Comparison of ENCODE assay signal across 18 cellular contexts in genomic region chr6:32109765-32110160, GRCh38. TPM values are rescaled to one million over a fixed set of nuclear protein-coding genes. Genes with fewer than 3 reads are reported as not detected.
DNase-seq lines count a peak whose midpoint lies in the region; ATAC-seq and TF ChIP-seq lines count a peak whose summit lies in the region.
"Had no signal": no experiment of that assay in that cellular context is flagged by ENCODE, and none has a peak within 500 bp of the region (broad histone marks: within the 10 kb centered on the region; RNA-seq: fewer than 3 reads in every experiment).

No MANE protein-coding gene starts in this region.

- TF ChIP-seq CTCF in Peyer's patch (IDR thresholded peaks at IDR 0.05) (no peak), coronary artery (IDR thresholded peaks at IDR 0.05) (no peak), tibial artery (IDR thresholded peaks at IDR 0.05) (no peak)

- DNase-seq in Peyer's patch (no peak), coronary artery (ENCODE audit: low spot score) (no peak), tibial artery (no peak)
- peak in 1 of 10 donors; percentile 60 for DNase-seq in naive thymus-derived CD8-positive, alpha-beta T cell
- no peak for DNase-seq in activated T-cell treated with anti-CD3 and anti-CD28 coated beads, Interleukin-2, amount 50 U/mL, for 48 hours
- no peak for DNase-seq in activated T-cell treated with anti-CD3 and anti-CD28 coated beads, Interleukin-2, amount 50 U/mL, for 1 hour
- DNase-seq: activated CD8-positive, alpha-beta T cell treated with anti-CD3 and anti-CD28 coated beads, Interleukin-2, amount 10 ng/mL, durations not matched to agents 7 days and 5 days; activated naive CD8-positive, alpha-beta T cell treated with anti-CD3 and anti-CD28 coated beads, Interleukin-2, amount 10 ng/mL, durations not matched to agents 7 days and 5 days; BE2C; IMR-90; left colon; NCI-H2029; NCI-H510A; SIG-M5; T-helper 17 cell had no signal

- H3K27me3 ChIP-seq in Peyer's patch (no peaks in the 10 kb centered on the region), tibial artery (no peaks in the 10 kb centered on the region)

- peak overlapping the region in 1 of 10 donors; percentile 14 for H3K4me3 Mint-ChIP-seq in naive thymus-derived CD8-positive, alpha-beta T cell
- H3K4me3 Mint-ChIP-seq: activated CD8-positive, alpha-beta T cell treated with anti-CD3 and anti-CD28 coated beads, Interleukin-2, amount 10 ng/mL, durations not matched to agents 7 days and 5 days; activated naive CD8-positive, alpha-beta T cell treated with anti-CD3 and anti-CD28 coated beads, Interleukin-2, amount 10 ng/mL, durations not matched to agents 7 days and 5 days; T-helper 17 cell; WTC11 had no signal

- peaks cover 24 to 41% (median 34%) of the 10 kb centered on the region in 4 donors for H3K4me1 Mint-ChIP-seq in naive thymus-derived CD8-positive, alpha-beta T cell

- TF ChIP-seq POLR2A in Peyer's patch (IDR thresholded peaks at IDR 0.05): no peak

- H3K9me3 Mint-ChIP-seq in naive thymus-derived CD8-positive, alpha-beta T cell: no peaks in the 10 kb centered on the region
- H3K9me3 Mint-ChIP-seq: activated naive CD8-positive, alpha-beta T cell treated with anti-CD3 and anti-CD28 coated beads, Interleukin-2, amount 10 ng/mL, durations not matched to agents 7 days and 5 days; WTC11 had no signal

- H3K4me1 ChIP-seq in Peyer's patch (peaks cover 0 to 39% (median 2%) of the 10 kb centered on the region in 4 donors), tibial artery (peaks cover 0 to 88% (median 62%) of the 10 kb centered on the region in 4 donors)
- H3K4me1 ChIP-seq: BE2C had no signal

- H3K9me3 ChIP-seq in Peyer's patch (no peaks in the 10 kb centered on the region), tibial artery (no peaks in the 10 kb centered on the region)
- H3K9me3 ChIP-seq: BE2C had no signal

- H3K4me3 ChIP-seq in Peyer's patch: peak overlapping the region in 1 of 4 donors; percentile 46
- peak overlapping the region; percentile 76 for H3K4me3 ChIP-seq in coronary artery
- no peak overlapping the region for H3K4me3 ChIP-seq in tibial artery

- H3K27ac Mint-ChIP-seq in naive thymus-derived CD8-positive, alpha-beta T cell: peak overlapping the region in 9 of 10 donors; percentile 22 to 92 (median 56)
- H3K27ac Mint-ChIP-seq: activated CD8-positive, alpha-beta T cell treated with anti-CD3 and anti-CD28 coated beads, Interleukin-2, amount 10 ng/mL, durations not matched to agents 7 days and 5 days; activated naive CD8-positive, alpha-beta T cell treated with anti-CD3 and anti-CD28 coated beads, Interleukin-2, amount 10 ng/mL, durations not matched to agents 7 days and 5 days; T-helper 17 cell; WTC11 had no signal

- H3K27me3 Mint-ChIP-seq in naive thymus-derived CD8-positive, alpha-beta T cell: peaks cover 0 to 11% (median 4%) of the 10 kb centered on the region in 5 donors

- peaks cover 0 to 2% (median 1%) of the 10 kb centered on the region in 3 donors for H3K36me3 Mint-ChIP-seq in naive thymus-derived CD8-positive, alpha-beta T cell

- POLR2A ChIA-PET in naive thymus-derived CD8-positive, alpha-beta T cell (lab: Charles Lee): interaction anchor here (0.9 to 1.1 kb wide), 2 partner anchors 20 to 55 kb away, joined by 3 read pairs; partner anchors contain the start of genes EGFL8 and FKBPL

- peaks cover 0 to 2% (median 0%) of the 10 kb centered on the region in 3 donors for H3K36me3 ChIP-seq in Peyer's patch
- peaks cover 0 to 3% (median 0%) of the 10 kb centered on the region in 3 donors for H3K36me3 ChIP-seq in tibial artery
- H3K36me3 ChIP-seq: BE2C had no signal

- intact Hi-C loops in tibial artery (cut with DNase I; ENCODE audit: low total_unique reads): loop anchor here (2.0 kb wide), 1 partner anchor 17 kb away; no protein-coding TSS in a partner anchor

- ATAC-seq in naive thymus-derived CD8-positive, alpha-beta T cell: no peak
- ATAC-seq in GM21360 (IDR thresholded peaks at IDR 0.05; ENCODE audit: unreplicated experiment): no peak

- peak overlapping the region; percentile 54 to 83 (median 72) for H3K27ac ChIP-seq in Peyer's patch
- peak overlapping the region; percentile 49 to 89 for H3K27ac ChIP-seq in coronary artery
- peak overlapping the region; percentile 75 to 81 for H3K27ac ChIP-seq in tibial artery

RNA-seq across cellular contexts. Expression of gene TNXB, which starts 0.6 kb away (rescaled TPM):
- 100 to 1,000 TPM in 2 of 4 donors, 10 to 100 TPM in 2; 38.5 to 301 (median 117) TPM for total RNA-seq in Peyer's patch
- total RNA-seq in naive thymus-derived CD8-positive, alpha-beta T cell: 10 to 100 TPM; 14.5 to 17.8 TPM
- polyA plus RNA-seq in naive thymus-derived CD8-positive, alpha-beta T cell: under 1 TPM in 1 of 3 donors, not detected in 2; 0.13 TPM
- total RNA-seq: IMR-90 had no signal

RNA-seq across cellular contexts. Expression of gene ATF6B, which starts 18.3 kb away (rescaled TPM):
- total RNA-seq in Peyer's patch: 100 to 1,000 TPM in 3 of 4 donors, 10 to 100 TPM in 1; 75.3 to 408 (median 156) TPM
- total RNA-seq in naive thymus-derived CD8-positive, alpha-beta T cell: 100 to 1,000 TPM; 140 to 141 TPM
- 10 to 100 TPM; 17.5 to 25.7 (median 21.4) TPM for polyA plus RNA-seq in naive thymus-derived CD8-positive, alpha-beta T cell

RNA-seq across cellular contexts. Expression of gene FKBPL, which starts 20.3 kb away (rescaled TPM):
- 1 to 10 TPM; 5.1 to 6.6 (median 5.6) TPM for total RNA-seq in Peyer's patch
- total RNA-seq in naive thymus-derived CD8-positive, alpha-beta T cell: 1 to 10 TPM; 1.8 to 2.1 TPM
- 1 to 10 TPM in 1 of 3 donors, under 1 TPM in 2; 0.37 to 2.5 (median 0.51) TPM for polyA plus RNA-seq in naive thymus-derived CD8-positive, alpha-beta T cell

RNA-seq across cellular contexts. Expression of gene PRRT1, which starts 42.0 kb away (rescaled TPM):
- 1 to 10 TPM in 3 of 4 donors, not detected in 1; 3.1 to 4.1 (median 3.8) TPM for total RNA-seq in Peyer's patch
- 1 to 10 TPM; 5.5 to 5.6 TPM for total RNA-seq in naive thymus-derived CD8-positive, alpha-beta T cell
- 1 to 10 TPM; 1.2 to 3.6 (median 2.8) TPM for polyA plus RNA-seq in naive thymus-derived CD8-positive, alpha-beta T cell
- total RNA-seq: IMR-90, myocyte had no signal

RNA-seq across cellular contexts. Expression of gene PPT2, which starts 44.2 kb away (rescaled TPM):
- 100 to 1,000 TPM in 1 of 4 donors, 10 to 100 TPM in 2, 1 to 10 TPM in 1; 7.4 to 121 (median 26.9) TPM for total RNA-seq in Peyer's patch
- total RNA-seq in naive thymus-derived CD8-positive, alpha-beta T cell: 10 to 100 TPM; 22.6 to 23.1 TPM
- 10 to 100 TPM; 17.3 to 20.6 (median 18.3) TPM for polyA plus RNA-seq in naive thymus-derived CD8-positive, alpha-beta T cell
